Comparison of ENCODE assay signal across 9 cellular contexts in the genomic region with DNA sequence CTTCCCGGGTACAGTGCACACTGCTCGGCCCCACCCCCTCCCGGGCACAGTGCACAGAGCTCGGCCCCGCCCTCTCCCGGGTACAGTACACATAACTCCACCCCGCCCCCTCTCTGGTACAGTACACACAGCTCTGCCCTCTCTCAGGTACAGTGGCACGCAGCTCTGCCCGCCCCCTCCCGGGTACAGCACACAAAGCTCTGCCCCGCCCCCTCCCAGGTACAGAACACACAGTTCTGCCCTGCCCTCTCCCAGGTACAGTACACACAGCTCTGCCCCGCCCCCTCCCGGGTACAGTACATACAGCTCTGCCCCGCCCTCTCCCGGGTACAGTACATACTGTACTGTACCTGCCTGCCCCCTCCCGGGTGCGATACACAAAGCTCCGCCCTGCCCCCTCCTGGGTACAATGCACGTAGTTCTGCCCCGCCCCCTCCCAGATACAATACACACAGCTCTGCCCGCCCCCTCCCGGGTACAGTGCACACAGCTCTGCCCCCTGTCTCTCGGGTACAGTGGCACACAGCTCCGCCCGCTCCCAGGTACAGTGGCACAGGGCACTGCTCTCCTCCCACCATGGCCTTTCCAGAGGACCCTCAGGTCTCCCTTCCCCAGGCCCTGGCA. TPM values are rescaled to one million over a fixed set of nuclear protein-coding genes. Genes with fewer than 3 reads are reported as not detected.
DNase-seq lines count a peak whose midpoint lies in the region; ATAC-seq, FAIRE-seq and TF ChIP-seq lines count a peak whose summit lies in the region.
"Had no signal": no experiment of that assay in that cellular context is flagged by ENCODE, and none has a peak within 500 bp of the region (broad histone marks: within the 10 kb centered on the region; RNA-seq: fewer than 3 reads in every experiment).

No MANE protein-coding gene starts in this region.

- no peak for TF ChIP-seq EP300 in K562 (IDR thresholded peaks at IDR 0.05; ENCODE audit: low read length)

- no peaks in the 10 kb centered on the region for H3K9me1 ChIP-seq in K562 (ENCODE audit: control insufficient read depth, insufficient read depth, low read length)

- peak overlapping the region; percentile 28 for H3K4me3 ChIP-seq in Jurkat, Clone E6-1 (ENCODE audit: low read length)
- no peak overlapping the region for H3K4me3 ChIP-seq in K562

- no peak overlapping the region for H3K4me3 Mint-ChIP-seq in activated naive CD4-positive, alpha-beta T cell treated with anti-CD3 and anti-CD28 coated beads for 36 hours

- BruUV-seq in K562 (replicated peaks; lab: Mats Ljungman, UMichigan), result no TSS peak

- no peak overlapping the region for H3K4me2 ChIP-seq in K562 (ENCODE audit: insufficient read depth, low read length)

- H3K27me3 ChIP-seq in K562 (ENCODE audit: control insufficient read depth in 2 of 2, insufficient read depth in 2 of 2, low read length in 2 of 2), result peaks cover 0 to 12% of the 10 kb centered on the region in 2 experiments; a peak in 2 of 5 replicates

- no peak overlapping the region for H3K27ac Mint-ChIP-seq in activated naive CD4-positive, alpha-beta T cell treated with anti-CD3 and anti-CD28 coated beads for 36 hours

- H3K9me3 ChIP-seq in K562 (replicated peaks; ENCODE audit: control insufficient read depth, insufficient read depth, low read depth, low read length), result no peaks in the 10 kb centered on the region

- 13% methylated on average over 8 of the region's 25 CpGs for WGBS in K562 (ENCODE audit: insufficient coverage, low coverage, missing lambda C conversion rate)

- DNase-seq in Jurkat, Clone E6-1 (ENCODE audit: low read depth, low spot score), result peak; percentile 81
- DNase-seq in NCI-H2171 (lab: John Stamatoyannopoulos, UW) (peak; percentile 95), K562 (ENCODE audit: extremely low read depth in 1 of 4, low spot score in 3 of 4) (peak; percentile 8 to 20 (median 11))
- no peak for DNase-seq in stimulated activated naive CD8-positive, alpha-beta T cell treated with anti-CD3 and anti-CD28 coated beads, Interleukin-15, Interleukin-2, amounts not matched to agents 100 U/mL and 50 U/mL, for 24 hours
- no peak for DNase-seq in activated naive CD4-positive, alpha-beta T cell treated with anti-CD3 and anti-CD28 coated beads for 36 hours
- DNase-seq: activated T-cell treated with anti-CD3 and anti-CD28 coated beads, Interleukin-2, amount 50 U/mL, for 48 hours had no signal

- H3K36me3 ChIP-seq in K562 (ENCODE audit: control insufficient read depth, insufficient read depth, low read length), result no peaks in the 10 kb centered on the region

- H3K9ac ChIP-seq in K562 (ENCODE audit: insufficient read depth in 1 of 2, low read depth in 2 of 2, low read length in 2 of 2), result no peak overlapping the region

- no peaks in the 10 kb centered on the region for H3K36me3 Mint-ChIP-seq in activated naive CD4-positive, alpha-beta T cell treated with anti-CD3 and anti-CD28 coated beads for 36 hours (ENCODE audit: low read depth)

- in situ Hi-C loops in K562 (cut with MboI), result no loop called here

- POLR2A ChIA-PET in K562 (lab: Yijun Ruan, JAX), result no interaction called here

- TF ChIP-seq POLR2A in K562 (conservative IDR thresholded peaks at IDR 0.05), result no peak

- H3K9me3 Mint-ChIP-seq in activated naive CD4-positive, alpha-beta T cell treated with anti-CD3 and anti-CD28 coated beads for 36 hours, result peaks cover 7% of the 10 kb centered on the region

- peak in 1 of 3 experiments; percentile 34; a peak in 2 of 6 replicates for TF ChIP-seq CTCF in K562 (IDR thresholded peaks at IDR 0.05 in 2 of 3, conservative IDR thresholded peaks at IDR 0.05 in 1 of 3; ENCODE audit: insufficient read depth in 2 of 3, low read depth in 1 of 3, low read length in 3 of 3)

- H3K4me1 Mint-ChIP-seq in activated naive CD4-positive, alpha-beta T cell treated with anti-CD3 and anti-CD28 coated beads for 36 hours (ENCODE audit: low read depth), result no peaks in the 10 kb centered on the region

- no peak overlapping the region for H2AFZ ChIP-seq in K562 (ENCODE audit: low read depth, low read length)

- FAIRE-seq in K562 (lab: Jason Lieb, UNC), result no peak

- peak; percentile 75 for ATAC-seq in K562
- peak; percentile 49 for ATAC-seq in stimulated activated naive CD8-positive, alpha-beta T cell treated with anti-CD3 and anti-CD28 coated beads, Interleukin-15, Interleukin-2, amounts not matched to agents 100 U/mL and 50 U/mL, for 24 hours
- no peak for ATAC-seq in HG02571 (IDR thresholded peaks at IDR 0.05; ENCODE audit: unreplicated experiment)
- ATAC-seq in GM19395 (IDR thresholded peaks at IDR 0.05; ENCODE audit: unreplicated experiment), result no peak

- no peaks in the 10 kb centered on the region for H4K20me1 ChIP-seq in K562 (replicated peaks; ENCODE audit: control insufficient read depth, insufficient read depth, low read length)

- no peak overlapping the region for H3K27ac ChIP-seq in K562 (ENCODE audit: extremely low read depth, low read depth, low read length)

- TF ChIP-seq RAD21 in K562 (CRISPR knock-in tag; conservative IDR thresholded peaks at IDR 0.05 in 1 of 2, IDR thresholded peaks at IDR 0.05 in 1 of 2), result no peak

- no peaks in the 10 kb centered on the region; a peak in 1 of 5 replicates for H3K4me1 ChIP-seq in K562 (replicated peaks in 1 of 2; ENCODE audit: control insufficient read depth in 2 of 2, insufficient read depth in 2 of 2, low read length in 2 of 2)

- no peaks in the 10 kb centered on the region for H3K79me2 ChIP-seq in K562 (ENCODE audit: control insufficient read depth, insufficient read depth, low read length)

- peaks cover 10% of the 10 kb centered on the region for H3K27me3 Mint-ChIP-seq in activated naive CD4-positive, alpha-beta T cell treated with anti-CD3 and anti-CD28 coated beads for 36 hours (ENCODE audit: low read depth)

- intact Hi-C loops in K562 (cut with micrococcal nuclease), result no loop called here
- intact Hi-C loops in activated naive CD4-positive, alpha-beta T cell treated with anti-CD3 and anti-CD28 coated beads for 36 hours (cut with micrococcal nuclease), result no loop called here

- CTCF ChIA-PET in K562 (lab: Yijun Ruan, JAX; ENCODE audit: low intra/inter-chr PET ratio), result no interaction called here
- CTCF ChIA-PET in activated naive CD4-positive, alpha-beta T cell treated with anti-CD3 and anti-CD28 coated beads for 36 hours (lab: Charles Lee), result no interaction called here

TF ChIP-seq in K562, 482 proteins besides CTCF, POLR2A, EP300 and RAD21 (continues in another document):
- no peak for TF ChIP-seq ZNF696 (CRISPR knock-in tag; conservative IDR thresholded peaks at IDR 0.05)
- no peak for TF ChIP-seq ZNF121 (CRISPR knock-in tag; conservative IDR thresholded peaks at IDR 0.05)
- no peak for TF ChIP-seq ZNF77 (CRISPR knock-in tag; IDR thresholded peaks at IDR 0.05)
- no peak for TF ChIP-seq ZBTB17 (CRISPR knock-in tag; IDR thresholded peaks at IDR 0.05)
- TF ChIP-seq CBFB (CRISPR knock-in tag; IDR thresholded peaks at IDR 0.05), result no peak
- no peak for TF ChIP-seq NR2C2 (CRISPR knock-in tag; IDR thresholded peaks at IDR 0.05)
- no peak for TF ChIP-seq NR2C2 (tag; IDR thresholded peaks at IDR 0.05)

RNA-seq across cellular contexts. Expression of gene PRR20G, which starts 16.4 kb away (rescaled TPM):
- 1.1 TPM for polyA plus RNA-seq in Jurkat, Clone E6-1 (2012; ENCODE audit: insufficient read depth, insufficient read length)
- total RNA-seq in K562 (2011; cell fraction: chromatin; rRNA removed; ENCODE audit: low replicate concordance), result not detected in 2 replicates
- not detected in 2 replicates for total RNA-seq in K562 (2011; cell fraction: nucleolus; rRNA removed)
- not detected in 2 replicates for total RNA-seq in K562 (2011; cell fraction: nucleoplasm; rRNA removed)
- total RNA-seq in K562 (2014; rRNA removed), result not detected in 2 replicates
- not detected in 2 replicates for total RNA-seq in K562 (2014; rRNA removed; fragmentation: Illumina TruSeq; extraction: Trizol)
- total RNA-seq in K562 (2015; rRNA removed; fragmentation: Illumina TruSeq; extraction: Trizol), result not detected in 2 replicates
- total RNA-seq in K562 (2021), result not detected in 2 replicates
- polyA plus RNA-seq in K562 (2011; rRNA removed), result not detected in 2 replicates
- polyA plus RNA-seq in K562 (2011; cell fraction: cytosol; rRNA removed), result not detected in 2 replicates
- not detected in 2 replicates for polyA plus RNA-seq in K562 (2011; cell fraction: nucleus; rRNA removed)
- not detected in 2 replicates for polyA plus RNA-seq in K562 (2012)
- not detected in 2 replicates for polyA plus RNA-seq in K562 (2014; fragmentation: Illumina TruSeq; extraction: Trizol)
- not detected for polyA plus RNA-seq in K562 (2014; fragmentation: Nextera tagmentation; extraction: Ambion mirVana)
- polyA plus RNA-seq in K562 (2014; rRNA removed), result not detected in 2 replicates
- polyA minus RNA-seq in K562 (2011; rRNA and poly(A)+ RNA removed), result not detected in 2 replicates
- polyA minus RNA-seq in K562 (2011; cell fraction: cytosol; rRNA and poly(A)+ RNA removed), result not detected in 2 replicates
- polyA minus RNA-seq in K562 (2011; cell fraction: nucleus; rRNA and poly(A)+ RNA removed), result not detected in 2 replicates
- total RNA-seq in activated naive CD4-positive, alpha-beta T cell treated with anti-CD3 and anti-CD28 coated beads for 36 hours, result not detected
- total RNA-seq: liver had no signal
- polyA plus RNA-seq: liver had no signal

Comparison
In these comparisons a context has a peak if more than half of its experiments do, and no peak if none do; other contexts are left out.
1. DNase-seq: peak in Jurkat, Clone E6-1 (single experiment), NCI-H2171 (single experiment) and K562 (4 of 4); none in stimulated activated naive CD8-positive, alpha-beta T cell treated with anti-CD3 and anti-CD28 coated beads, Interleukin-15, Interleukin-2, amounts not matched to agents 100 U/mL and 50 U/mL, for 24 hours (single experiment) and activated naive CD4-positive, alpha-beta T cell treated with anti-CD3 and anti-CD28 coated beads for 36 hours (single experiment).
2. ATAC-seq: peak in K562 (single experiment) and stimulated activated naive CD8-positive, alpha-beta T cell treated with anti-CD3 and anti-CD28 coated beads, Interleukin-15, Interleukin-2, amounts not matched to agents 100 U/mL and 50 U/mL, for 24 hours (single experiment); none in HG02571 (single experiment) and GM19395 (single experiment).